In genomic region chr5:68270576-68270975, GRCh38 we compare ENCODE assay signal across 1 cellular context.
TF ChIP-seq lines count a peak whose summit lies in the region.

No MANE protein-coding gene starts in this region.

TF ChIP-seq in K562, 482 proteins besides CTCF, POLR2A, EP300 and RAD21 (continued from another document):
- TF ChIP-seq ZNF639 (CRISPR knock-in tag; conservative IDR thresholded peaks at IDR 0.05 in 1 of 2, IDR thresholded peaks at IDR 0.05 in 1 of 2) (no peak), C11orf30 (IDR thresholded peaks at IDR 0.05; ENCODE audit: low read depth) (peak; percentile 48)
